21 cellular contexts compared by ENCODE assay signal in the genomic region with DNA sequence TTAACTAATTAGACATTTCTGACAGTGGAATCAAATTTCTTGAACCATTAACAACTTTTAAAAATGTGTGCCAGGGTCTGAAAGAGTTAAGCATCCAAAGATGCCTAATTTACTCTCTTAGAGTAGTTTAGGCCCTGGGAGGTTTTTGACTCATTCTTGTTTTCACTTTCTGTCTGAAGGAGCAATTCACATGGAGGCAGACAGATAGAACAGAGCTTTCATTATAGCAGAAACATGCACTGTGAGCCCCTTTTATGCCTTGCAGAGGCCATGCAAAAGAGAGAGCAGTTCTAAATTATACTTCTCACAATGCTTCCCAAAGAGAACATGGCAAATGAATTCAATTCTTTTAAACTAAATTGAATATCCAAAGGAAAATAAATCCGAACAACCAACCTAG.
DNase-seq lines count a peak whose midpoint lies in the region; ATAC-seq lines count a peak whose summit lies in the region.
"Had no signal": no experiment of that assay in that cellular context is flagged by ENCODE, and none has a peak within 500 bp of the region (broad histone marks: within the 10 kb centered on the region; RNA-seq: fewer than 3 reads in every experiment).

No MANE protein-coding gene starts in this region.

- no peaks in the 10 kb centered on the region for H3K4me1 Mint-ChIP-seq in stimulated activated memory B cell treated with anti-CD40 and anti-IgM and Interleukin-4, amounts not matched to agents 10 μg/mL and 1 μg/mL and 100 μg/mL, for 72 hours
- H3K4me1 Mint-ChIP-seq: activated naive CD8-positive, alpha-beta T cell treated with anti-CD3 and anti-CD28 coated beads, Interleukin-2, amount 10 ng/mL, durations not matched to agents 7 days and 5 days; IgD-negative memory B cell; stimulated activated naive B cell treated with anti-CD40 and anti-IgM and Interleukin-4, amounts not matched to agents 10 μg/mL and 1 μg/mL and 100 μg/mL, for 72 hours had no signal

- ATAC-seq in GM18517 (IDR thresholded peaks at IDR 0.05; ENCODE audit: unreplicated experiment) (peak; percentile 47), GM21717 (IDR thresholded peaks at IDR 0.05; ENCODE audit: unreplicated experiment) (peak; percentile 77)
- no peak for ATAC-seq in stimulated activated memory B cell treated with anti-CD40 and anti-IgM and Interleukin-4, amounts not matched to agents 10 μg/mL and 1 μg/mL and 100 μg/mL, for 72 hours
- ATAC-seq: stimulated activated naive B cell treated with anti-CD40 and anti-IgM and Interleukin-4, amounts not matched to agents 10 μg/mL and 1 μg/mL and 100 μg/mL, for 72 hours had no signal

- H3K9me3 Mint-ChIP-seq in stimulated activated memory B cell treated with anti-CD40 and anti-IgM and Interleukin-4, amounts not matched to agents 10 μg/mL and 1 μg/mL and 100 μg/mL, for 72 hours, result no peaks in the 10 kb centered on the region
- H3K9me3 Mint-ChIP-seq: nephron progenitor cell; stimulated activated naive B cell treated with anti-CD40 and anti-IgM and Interleukin-4, amounts not matched to agents 10 μg/mL and 1 μg/mL and 100 μg/mL, for 72 hours had no signal

- no peak overlapping the region for H3K4me3 Mint-ChIP-seq in stimulated activated memory B cell treated with anti-CD40 and anti-IgM and Interleukin-4, amounts not matched to agents 10 μg/mL and 1 μg/mL and 100 μg/mL, for 72 hours
- H3K4me3 Mint-ChIP-seq: activated naive CD8-positive, alpha-beta T cell treated with anti-CD3 and anti-CD28 coated beads, Interleukin-2, amount 10 ng/mL, durations not matched to agents 7 days and 5 days; IgD-negative memory B cell; nephron progenitor cell; stimulated activated naive B cell treated with anti-CD40 and anti-IgM and Interleukin-4, amounts not matched to agents 10 μg/mL and 1 μg/mL and 100 μg/mL, for 72 hours had no signal

- no peaks in the 10 kb centered on the region for H3K27me3 Mint-ChIP-seq in stimulated activated memory B cell treated with anti-CD40 and anti-IgM and Interleukin-4, amounts not matched to agents 10 μg/mL and 1 μg/mL and 100 μg/mL, for 72 hours
- H3K27me3 Mint-ChIP-seq: activated naive CD8-positive, alpha-beta T cell treated with anti-CD3 and anti-CD28 coated beads, Interleukin-2, amount 10 ng/mL, durations not matched to agents 7 days and 5 days; IgD-negative memory B cell; stimulated activated naive B cell treated with anti-CD40 and anti-IgM and Interleukin-4, amounts not matched to agents 10 μg/mL and 1 μg/mL and 100 μg/mL, for 72 hours had no signal

- H3K27ac Mint-ChIP-seq in stimulated activated memory B cell treated with anti-CD40 and anti-IgM and Interleukin-4, amounts not matched to agents 10 μg/mL and 1 μg/mL and 100 μg/mL, for 72 hours, result no peak overlapping the region
- H3K27ac Mint-ChIP-seq: activated naive CD8-positive, alpha-beta T cell treated with anti-CD3 and anti-CD28 coated beads, Interleukin-2, amount 10 ng/mL, durations not matched to agents 7 days and 5 days; IgD-negative memory B cell; progenitor cell of endocrine pancreas; stimulated activated naive B cell treated with anti-CD40 and anti-IgM and Interleukin-4, amounts not matched to agents 10 μg/mL and 1 μg/mL and 100 μg/mL, for 72 hours had no signal

- no peaks in the 10 kb centered on the region for H3K36me3 Mint-ChIP-seq in stimulated activated memory B cell treated with anti-CD40 and anti-IgM and Interleukin-4, amounts not matched to agents 10 μg/mL and 1 μg/mL and 100 μg/mL, for 72 hours
- H3K36me3 Mint-ChIP-seq: activated naive CD8-positive, alpha-beta T cell treated with anti-CD3 and anti-CD28 coated beads, Interleukin-2, amount 10 ng/mL, durations not matched to agents 7 days and 5 days; IgD-negative memory B cell; stimulated activated naive B cell treated with anti-CD40 and anti-IgM and Interleukin-4, amounts not matched to agents 10 μg/mL and 1 μg/mL and 100 μg/mL, for 72 hours had no signal

- DNase-seq in M059J (ENCODE audit: low read depth) (peak; percentile 17), middle frontal gyrus (ENCODE audit: extremely low spot score, low spot score) (peak; percentile 12), NK-92 (lab: John Stamatoyannopoulos, UW; ENCODE audit: unreplicated experiment) (no peak), iPS-NIHi7 (ENCODE audit: extremely low spot score) (no peak)
- DNase-seq in activated T-cell treated with anti-CD3 and anti-CD28 coated beads, Interleukin-2, amount 50 U/mL, for 48 hours, result no peak
- DNase-seq: activated CD4-positive, alpha-beta T cell treated with anti-CD3 and anti-CD28 coated beads for 1 hour; activated naive CD8-positive, alpha-beta T cell treated with anti-CD3 and anti-CD28 coated beads, Interleukin-2, amount 10 ng/mL, durations not matched to agents 7 days and 5 days; brain microvascular endothelial cell; colonic mucosa; HCEC 1CT; MG63; NCI-H69; nephron progenitor cell; Right ventricle myocardium superior; stimulated activated naive B cell treated with anti-CD40 and anti-IgM and Interleukin-4, amounts not matched to agents 10 μg/mL and 1 μg/mL and 100 μg/mL, for 72 hours; thyroid gland had no signal

Comparison
In these comparisons a context has a peak if more than half of its experiments do, and no peak if none do; other contexts are left out.
1. DNase-seq: peak in M059J (single experiment) and middle frontal gyrus (single experiment); none in NK-92 (single experiment), iPS-NIHi7 (single experiment) and activated T-cell treated with anti-CD3 and anti-CD28 coated beads, Interleukin-2, amount 50 U/mL, for 48 hours (0 of 2).